Comparison of ENCODE assay signal across 1 cellular context in genomic region chr1:71269823-71270222, GRCh38.
TF ChIP-seq lines count a peak whose summit lies in the region.

No MANE protein-coding gene starts in this region.

TF ChIP-seq in GM12878, 131 proteins besides CTCF, POLR2A, EP300 and RAD21 (continued from another document):
- no peak for TF ChIP-seq GATAD2B (conservative IDR thresholded peaks at IDR 0.05; ENCODE audit: low read depth)
- no peak for TF ChIP-seq SP1 (IDR thresholded peaks at IDR 0.05; ENCODE audit: low read depth, low read length)
